Comparison of ENCODE assay signal across 8 cellular contexts in the genomic region with DNA sequence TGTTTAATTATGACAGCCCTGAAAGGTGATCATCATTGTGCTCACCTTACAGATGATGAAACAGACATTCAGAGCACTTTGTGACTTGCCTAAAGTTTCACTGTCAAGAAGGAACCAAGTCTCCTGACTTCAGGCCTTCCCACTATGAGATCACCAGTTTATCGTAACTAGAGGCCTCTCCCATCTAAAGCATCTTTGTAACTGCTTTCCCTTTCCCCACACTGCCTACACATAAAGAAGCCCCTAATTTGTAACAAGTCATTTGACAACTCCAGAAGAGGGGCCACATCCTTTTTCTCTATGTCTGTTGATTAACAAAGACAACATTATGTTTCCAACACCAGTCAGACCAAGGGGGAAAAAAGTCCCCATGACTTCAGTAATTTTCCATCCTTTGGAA. TPM values are rescaled to one million over a fixed set of nuclear protein-coding genes. Genes with fewer than 3 reads are reported as not detected.
DNase-seq lines count a peak whose midpoint lies in the region; ATAC-seq lines count a peak whose summit lies in the region.

No MANE protein-coding gene starts in this region.

- in situ Hi-C loops in SK-MEL-5 (cut with HindIII; ENCODE audit: low pct_unique_long_range_greater_than_20kb, low sequenced_read_pairs) = no loop called here

- peak; percentile 42 for ATAC-seq in GM21529 (IDR thresholded peaks at IDR 0.05; ENCODE audit: unreplicated experiment)
- ATAC-seq in GM19397 (IDR thresholded peaks at IDR 0.05; ENCODE audit: unreplicated experiment) = no peak

- peak; percentile 48 for DNase-seq in COLO829 (ENCODE audit: low spot score)
- peak; percentile 67 for DNase-seq in SK-MEL-5 (ENCODE audit: low read depth, low spot score)
- DNase-seq in medulla oblongata (ENCODE audit: extremely low spot score) = peak; percentile 72
- no peak for DNase-seq in NCI-H146 (lab: John Stamatoyannopoulos, UW)
- DNase-seq in cerebellum (ENCODE audit: low spot score) = no peak
- no peak for DNase-seq in stimulated activated CD4-positive, alpha-beta T cell treated with anti-CD3 and anti-CD28 coated beads, Interleukin-12 subunit alpha, Interleukin-12 subunit beta, amount 100 ng/mL, for 4 hours

RNA-seq across cellular contexts. Expression of gene KLHL6, which starts 1.1 kb away (rescaled TPM):
- 0.11 and 0.13 TPM in 2 replicates for total RNA-seq in SK-MEL-5 (2014; rRNA removed; shearing (Covaris generic))
- polyA plus RNA-seq in SK-MEL-5 (2015; cell fraction: cytosol; rRNA removed) = 0.03 and 0.05 TPM in 2 replicates
- polyA plus RNA-seq in SK-MEL-5 (2015; cell fraction: nucleus; rRNA removed) = 0.59 and 2.2 TPM in 2 replicates
- 1.3 TPM for total RNA-seq in cerebellum

Comparison
In these comparisons a context has a peak if more than half of its experiments do, and no peak if none do; other contexts are left out.
1. DNase-seq: peak in COLO829 (single experiment), SK-MEL-5 (single experiment) and medulla oblongata (single experiment); none in NCI-H146 (single experiment), cerebellum (single experiment) and stimulated activated CD4-positive, alpha-beta T cell treated with anti-CD3 and anti-CD28 coated beads, Interleukin-12 subunit alpha, Interleukin-12 subunit beta, amount 100 ng/mL, for 4 hours (single experiment).